Comparison of ENCODE assay signal across 20 cellular contexts in genomic region chr15:97410907-97411575, GRCh38.
DNase-seq lines count a peak whose midpoint lies in the region; ATAC-seq, FAIRE-seq and TF ChIP-seq lines count a peak whose summit lies in the region.
"Had no signal": no experiment of that assay in that cellular context is flagged by ENCODE, and none has a peak within 500 bp of the region (broad histone marks: within the 10 kb centered on the region; RNA-seq: fewer than 3 reads in every experiment).

No MANE protein-coding gene starts in this region.

- no peak for ATAC-seq in GM19452 (IDR thresholded peaks at IDR 0.05; ENCODE audit: unreplicated experiment)
- ATAC-seq: CD8-positive, alpha-beta T cell; T-helper 17 cell had no signal

- no peak for TF ChIP-seq POLR2A in esophagus muscularis mucosa (IDR thresholded peaks at IDR 0.05; ENCODE audit: low read depth)

- no peak overlapping the region for H3K27ac ChIP-seq in esophagus muscularis mucosa (replicated peaks in 1 of 4)

- no peak for TF ChIP-seq CTCF in esophagus muscularis mucosa (IDR thresholded peaks at IDR 0.05)

- intact Hi-C loops in esophagus muscularis mucosa (cut with DNase I), result no loop called here

- no peaks in the 10 kb centered on the region for H3K36me3 ChIP-seq in esophagus muscularis mucosa
- H3K36me3 ChIP-seq: MG63 had no signal

- TF ChIP-seq EP300 in esophagus muscularis mucosa (IDR thresholded peaks at IDR 0.05), result no peak

- FAIRE-seq in colon (lab: Jason Lieb, UNC), result peak; percentile 10
- FAIRE-seq: G401.6, GM18507 had no signal

- H3K4me1 ChIP-seq in esophagus muscularis mucosa, result no peaks in the 10 kb centered on the region

- DNase-seq in NCI-H2227 (lab: John Stamatoyannopoulos, UW; ENCODE audit: unreplicated experiment), result peak; percentile 2
- no peak for DNase-seq in NCI-H2227 treated with DMSO at 0.1 percent for 48 hours (lab: John Stamatoyannopoulos, UW)
- peak; percentile 73 for DNase-seq in NCI-H1105 treated with DMSO at 0.1 percent for 48 hours (lab: John Stamatoyannopoulos, UW)
- no peak for DNase-seq in esophagus muscularis mucosa (ENCODE audit: extremely low spot score)
- no peak for DNase-seq in COLO829 (ENCODE audit: low spot score)
- DNase-seq: AML-193; C1 segment of cervical spinal cord; CD8-positive, alpha-beta T cell; Kasumi-1; MG63; NCI-H1048; NCI-H1436 treated with DMSO at 0.1 percent for 48 hours; NCI-H2029; NCI-H524 treated with DMSO at 0.1 percent for 48 hours; Right ventricle myocardium superior; T-helper 17 cell had no signal

- no peaks in the 10 kb centered on the region for H3K9me3 ChIP-seq in esophagus muscularis mucosa
- H3K9me3 ChIP-seq: MG63 had no signal

- 32% methylated on average over 5 of the region's 5 CpGs for WGBS in esophagus muscularis mucosa

- no peak overlapping the region for H3K4me3 ChIP-seq in esophagus muscularis mucosa
- H3K4me3 ChIP-seq: MG63 had no signal

- H3K27me3 ChIP-seq in esophagus muscularis mucosa, result no peaks in the 10 kb centered on the region
- H3K27me3 ChIP-seq: MG63 had no signal

Comparison
In these comparisons a context has a peak if more than half of its experiments do, and no peak if none do; other contexts are left out.
1. DNase-seq: peak in NCI-H2227 (single experiment) and NCI-H1105 treated with DMSO at 0.1 percent for 48 hours (single experiment); none in NCI-H2227 treated with DMSO at 0.1 percent for 48 hours (single experiment), esophagus muscularis mucosa (single experiment) and COLO829 (single experiment).